In the genomic region with DNA sequence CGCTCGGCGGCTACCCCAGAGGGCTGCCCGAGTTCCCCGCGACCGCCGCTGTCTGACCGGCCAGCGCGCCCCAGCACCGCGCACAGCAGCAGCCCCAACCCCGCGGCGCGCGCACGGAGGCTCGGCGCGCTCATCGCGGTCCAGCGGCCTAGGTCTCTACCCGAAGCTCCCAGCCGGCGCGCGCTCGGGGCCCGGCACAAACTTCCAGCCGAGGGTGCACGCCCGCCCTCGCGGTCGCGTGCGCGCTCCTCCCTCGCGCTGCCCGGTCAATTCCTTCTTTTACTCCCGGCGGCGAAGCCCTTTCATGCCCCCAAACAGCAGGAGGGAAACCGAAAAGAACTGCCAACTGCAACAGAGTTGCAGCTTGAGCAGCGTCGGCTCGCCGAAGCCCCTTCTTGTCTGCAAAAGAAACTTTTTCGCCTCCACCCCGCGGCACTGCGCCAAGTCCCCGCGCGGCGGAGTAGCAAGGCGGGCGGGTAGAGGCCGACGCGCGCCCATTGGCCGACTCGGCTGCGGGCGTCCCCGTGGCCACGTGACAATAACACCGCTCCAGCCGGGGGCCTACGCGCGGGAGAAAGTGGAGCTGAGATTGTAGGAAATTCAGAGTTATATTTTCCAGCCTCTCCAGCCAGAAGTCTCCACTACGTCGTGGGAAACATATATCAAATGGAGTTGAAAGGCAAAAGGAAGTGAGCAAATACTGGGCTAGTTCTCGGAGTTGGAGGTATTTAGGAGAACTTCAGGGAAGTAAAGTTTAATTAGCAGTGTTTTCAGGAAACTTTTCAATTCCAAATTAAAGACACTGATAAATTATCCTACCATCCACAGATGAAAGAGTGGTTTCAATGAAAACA, we compare ENCODE assay signal across 8 cellular contexts. TPM values are rescaled to one million over a fixed set of nuclear protein-coding genes. Genes with fewer than 3 reads are reported as not detected.
DNase-seq lines count a peak whose midpoint lies in the region; ATAC-seq and TF ChIP-seq lines count a peak whose summit lies in the region.

Gene LRIG3, minus strand, starts transcription at position 403 of the 854 bp plus-strand sequence. Its CDS starts 269 bp downstream, at position 134.

- H3K36me3 ChIP-seq in parathyroid adenoma (ENCODE audit: control insufficient read depth, insufficient read depth, low read length), result no peaks in the 10 kb centered on the region

- ATAC-seq in GM19035 (IDR thresholded peaks at IDR 0.05; ENCODE audit: unreplicated experiment) (peak; percentile 94), HG03135 (IDR thresholded peaks at IDR 0.05; ENCODE audit: unreplicated experiment) (peak; percentile 87), left cardiac atrium (peak; percentile 95 to 96)

- H3K4me1 Mint-ChIP-seq in CD14-positive monocyte, result peaks cover 3% of the 10 kb centered on the region

- H3K9ac ChIP-seq in parathyroid adenoma, result peak within 1 kb of the TSS; percentile 72

- H2AFZ ChIP-seq in parathyroid adenoma, result peak within 1 kb of the TSS; percentile 93

- H3K4me3 Mint-ChIP-seq in CD14-positive monocyte, result peak within 1 kb of the TSS; percentile 71 to 90

- peaks cover 0 to 13% (median 7%) of the 10 kb centered on the region in 7 donors for H3K9me3 Mint-ChIP-seq in CD14-positive monocyte

- intact Hi-C loops in CD14-positive monocyte (cut with micrococcal nuclease) (no loop called here), left cardiac atrium (cut with DNase I) (no loop called here)

- peak within 1 kb of the TSS; percentile 91 for H3K27ac ChIP-seq in parathyroid adenoma

- H3K4me3 ChIP-seq in parathyroid adenoma (ENCODE audit: low read depth, low read length), result peak within 1 kb of the TSS; percentile 90

- peaks cover 7% of the 10 kb centered on the region for H3K79me2 ChIP-seq in parathyroid adenoma

- H3K27me3 ChIP-seq in parathyroid adenoma (ENCODE audit: control insufficient read depth, insufficient read depth, low read length), result no peaks in the 10 kb centered on the region

- H3K4me1 ChIP-seq in parathyroid adenoma, result peaks cover 9% of the 10 kb centered on the region

- peak within 1 kb of the TSS; percentile 79 for H3K4me2 ChIP-seq in parathyroid adenoma (ENCODE audit: low read length)

- no peak within 1 kb of the TSS for H3K27ac Mint-ChIP-seq in CD14-positive monocyte

- DNase-seq in CD14-positive monocyte (ENCODE audit: low spot score) (no peak), NCI-H510A treated with DMSO at 0.1 percent for 48 hours (lab: John Stamatoyannopoulos, UW) (peak; percentile 67), anterior cingulate cortex (lab: John Stamatoyannopoulos, UW) (peak in 57 of 58 donors; percentile 17 to 88 (median 77)), left cardiac atrium (peak; percentile 94), NAMALWA (ENCODE audit: low spot score) (no peak)

- peaks cover 31 to 43% (median 35%) of the 10 kb centered on the region in 3 donors for H3K27me3 Mint-ChIP-seq in CD14-positive monocyte (ENCODE audit: low read depth in 3 of 3)

- H3K9me3 ChIP-seq in parathyroid adenoma (ENCODE audit: control insufficient read depth, low read length), result no peaks in the 10 kb centered on the region

- TF ChIP-seq CTCF in CD14-positive monocyte (IDR thresholded peaks at IDR 0.05) (no peak), parathyroid adenoma (IDR thresholded peaks at IDR 0.05) (peak; percentile 27)

- no peaks in the 10 kb centered on the region for H3K36me3 Mint-ChIP-seq in CD14-positive monocyte

RNA-seq across cellular contexts. Expression of gene LRIG3, which starts in this region (rescaled TPM):
- not detected for polyA plus RNA-seq in CD14-positive monocyte
- 10 to 100 TPM in 1 of 2 donors, 1 to 10 TPM in 1; 7.3 to 13.0 TPM for total RNA-seq in left cardiac atrium

Comparison
In these comparisons a context has a peak if more than half of its experiments do, and no peak if none do; other contexts are left out.
1. DNase-seq: peak in NCI-H510A treated with DMSO at 0.1 percent for 48 hours (single experiment), anterior cingulate cortex (57 of 58) and left cardiac atrium (single experiment); none in CD14-positive monocyte (single experiment) and NAMALWA (single experiment).
2. Peak in every context shown above with its lines, with median percentiles within 50 percentile points of each other: ATAC-seq.